11 cellular contexts compared by ENCODE assay signal in genomic region chr3:137163241-137163916, GRCh38.
A peak's percentile ranks its signal among the peaks of the same experiment; 100 is the strongest.
DNase-seq lines count a peak whose midpoint lies in the region; ATAC-seq and TF ChIP-seq lines count a peak whose summit lies in the region.
"Had no signal": no experiment of that assay in that cellular context is flagged by ENCODE, and none has a peak within 500 bp of the region (broad histone marks: within the 10 kb centered on the region; RNA-seq: fewer than 3 reads in every experiment).

No MANE protein-coding gene starts in this region.

- H3K9me3 Mint-ChIP-seq in mesothelial cell of epicardium: no peaks in the 10 kb centered on the region
- H3K9me3 Mint-ChIP-seq: activated naive CD8-positive, alpha-beta T cell treated with anti-CD3 and anti-CD28 coated beads for 36 hours had no signal

- DNase-seq in SK-N-SH: peak; percentile 10
- DNase-seq in cerebellar cortex (ENCODE audit: low spot score): peak; percentile 30
- DNase-seq in mesothelial cell of epicardium (ENCODE audit: low spot score in 2 of 2, unreplicated experiment in 2 of 2): no peak
- DNase-seq in uterus: peak in 1 of 2 donors; percentile 20
- no peak for DNase-seq in spleen
- no peak for DNase-seq in NCI-H187 (lab: John Stamatoyannopoulos, UW)
- DNase-seq: activated naive CD8-positive, alpha-beta T cell treated with anti-CD3 and anti-CD28 coated beads for 36 hours; EL; NCI-H1105 treated with DMSO at 0.1 percent for 48 hours had no signal

- no peaks in the 10 kb centered on the region for H3K36me3 ChIP-seq in SK-N-SH (replicated peaks in 1 of 2; ENCODE audit: control insufficient read depth in 1 of 2, insufficient read depth in 2 of 2, low read length in 1 of 2)
- no peaks in the 10 kb centered on the region for H3K36me3 ChIP-seq in uterus
- H3K36me3 ChIP-seq in spleen: no peaks in the 10 kb centered on the region

- no peak for TF ChIP-seq RAD21 in SK-N-SH (IDR thresholded peaks at IDR 0.05; ENCODE audit: low read length)

- peak overlapping the region; percentile 17 for H3K27ac Mint-ChIP-seq in mesothelial cell of epicardium
- H3K27ac Mint-ChIP-seq: activated naive CD8-positive, alpha-beta T cell treated with anti-CD3 and anti-CD28 coated beads for 36 hours had no signal

- 16% methylated on average over 7 of the region's 7 CpGs for WGBS in SK-N-SH (ENCODE audit: low lambda C conversion rate)
- WGBS in spleen, 5 donors: 34 to 54% (median 48%) methylated on average over 7 of the region's 7 CpGs

- H3K36me3 Mint-ChIP-seq in mesothelial cell of epicardium: no peaks in the 10 kb centered on the region
- H3K36me3 Mint-ChIP-seq: activated naive CD8-positive, alpha-beta T cell treated with anti-CD3 and anti-CD28 coated beads for 36 hours had no signal

- ATAC-seq in SK-N-SH treated with all-trans-retinoic acid at 6 μM for 48 hours (no peak), GM21423 (IDR thresholded peaks at IDR 0.05; ENCODE audit: unreplicated experiment) (no peak)

- no peaks in the 10 kb centered on the region for H3K9me2 ChIP-seq in SK-N-SH

- H3F3A ChIP-seq in SK-N-SH (replicated peaks; ENCODE audit: insufficient read depth): no peaks in the 10 kb centered on the region

- no peaks in the 10 kb centered on the region for H3K27me3 ChIP-seq in SK-N-SH (ENCODE audit: insufficient read depth)
- no peaks in the 10 kb centered on the region for H3K27me3 ChIP-seq in uterus
- no peaks in the 10 kb centered on the region for H3K27me3 ChIP-seq in spleen (replicated peaks in 1 of 7)

- H4K20me1 ChIP-seq in SK-N-SH (ENCODE audit: insufficient read depth): no peaks in the 10 kb centered on the region

- TF ChIP-seq CTCF in SK-N-SH (IDR thresholded peaks at IDR 0.05) (no peak), mesothelial cell of epicardium (IDR thresholded peaks at IDR 0.05; ENCODE audit: unreplicated experiment) (no peak), uterus (IDR thresholded peaks at IDR 0.05) (no peak), spleen (IDR thresholded peaks at IDR 0.05 in 8 of 11, conservative IDR thresholded peaks at IDR 0.05 in 3 of 11) (no peak)

- no peak for TF ChIP-seq POLR2A in uterus (IDR thresholded peaks at IDR 0.05)
- TF ChIP-seq POLR2A in spleen (IDR thresholded peaks at IDR 0.05): no peak

- no peaks in the 10 kb centered on the region for H3K79me2 ChIP-seq in SK-N-SH (ENCODE audit: insufficient read depth)

- H3K9ac ChIP-seq in SK-N-SH: no peak overlapping the region

- H2AFZ ChIP-seq in SK-N-SH (ENCODE audit: low read depth): no peak overlapping the region

- CTCF ChIA-PET in SK-N-SH (lab: Yijun Ruan, JAX): interaction anchor here (1.0 to 1.2 kb wide), 2 partner anchors 31 to 807 kb away, joined by 3 read pairs; no protein-coding TSS in a partner anchor

- no peak for TF ChIP-seq EP300 in SK-N-SH (IDR thresholded peaks at IDR 0.05; ENCODE audit: borderline replicate concordance in 1 of 2, low read depth in 1 of 2, low read length in 1 of 2)

- H3K4me2 ChIP-seq in SK-N-SH: no peak overlapping the region

- H3K4me3 ChIP-seq in SK-N-SH (ENCODE audit: low read depth in 2 of 2, low read length in 1 of 2) (no peak overlapping the region), uterus (no peak overlapping the region), spleen (no peak overlapping the region)

- H3K27me3 Mint-ChIP-seq in mesothelial cell of epicardium (ENCODE audit: low read depth): no peaks in the 10 kb centered on the region

- H3K4me1 ChIP-seq in SK-N-SH (ENCODE audit: control insufficient read depth in 1 of 2, insufficient read depth in 2 of 2, low read depth in 1 of 2, low read length in 1 of 2) (peaks cover 0 to 2% of the 10 kb centered on the region in 2 experiments; a peak in 1 of 4 replicates), uterus (no peaks in the 10 kb centered on the region), spleen (no peaks in the 10 kb centered on the region)

- H3K27ac ChIP-seq in SK-N-SH (ENCODE audit: low read depth in 2 of 2, low read length in 1 of 2) (no peak overlapping the region), uterus (peak overlapping the region; percentile 65), spleen (no peak overlapping the region)

- intact Hi-C loops in uterus (cut with DNase I; ENCODE audit: low total_unique reads) (no loop called here), spleen (cut with DNase I; ENCODE audit: low total_unique reads) (no loop called here)

- H3K4me3 Mint-ChIP-seq in mesothelial cell of epicardium: no peak overlapping the region
- H3K4me3 Mint-ChIP-seq: activated naive CD8-positive, alpha-beta T cell treated with anti-CD3 and anti-CD28 coated beads for 36 hours had no signal

- H3K9me3 ChIP-seq in SK-N-SH: no peaks in the 10 kb centered on the region
- H3K9me3 ChIP-seq in uterus: no peaks in the 10 kb centered on the region
- H3K9me3 ChIP-seq in spleen: no peaks in the 10 kb centered on the region

- POLR2A ChIA-PET in SK-N-SH (lab: Yijun Ruan, JAX): no interaction called here

- H3K4me1 Mint-ChIP-seq in mesothelial cell of epicardium: peaks cover 9% of the 10 kb centered on the region
- H3K4me1 Mint-ChIP-seq: activated naive CD8-positive, alpha-beta T cell treated with anti-CD3 and anti-CD28 coated beads for 36 hours had no signal

TF ChIP-seq in SK-N-SH, 30 proteins besides CTCF, POLR2A, EP300 and RAD21 (continues in another document):
- TF ChIP-seq SMC3 (IDR thresholded peaks at IDR 0.05; ENCODE audit: low read depth, low read length) (no peak), RXRA (IDR thresholded peaks at IDR 0.05; ENCODE audit: borderline replicate concordance, low read depth) (no peak), TAF1 (IDR thresholded peaks at IDR 0.05; ENCODE audit: borderline replicate concordance, low read depth, low read length) (no peak), EZH2phosphoT487 (IDR thresholded peaks at IDR 0.05; ENCODE audit: borderline replicate concordance, low read depth) (no peak)
- TF ChIP-seq, protein P1, sequence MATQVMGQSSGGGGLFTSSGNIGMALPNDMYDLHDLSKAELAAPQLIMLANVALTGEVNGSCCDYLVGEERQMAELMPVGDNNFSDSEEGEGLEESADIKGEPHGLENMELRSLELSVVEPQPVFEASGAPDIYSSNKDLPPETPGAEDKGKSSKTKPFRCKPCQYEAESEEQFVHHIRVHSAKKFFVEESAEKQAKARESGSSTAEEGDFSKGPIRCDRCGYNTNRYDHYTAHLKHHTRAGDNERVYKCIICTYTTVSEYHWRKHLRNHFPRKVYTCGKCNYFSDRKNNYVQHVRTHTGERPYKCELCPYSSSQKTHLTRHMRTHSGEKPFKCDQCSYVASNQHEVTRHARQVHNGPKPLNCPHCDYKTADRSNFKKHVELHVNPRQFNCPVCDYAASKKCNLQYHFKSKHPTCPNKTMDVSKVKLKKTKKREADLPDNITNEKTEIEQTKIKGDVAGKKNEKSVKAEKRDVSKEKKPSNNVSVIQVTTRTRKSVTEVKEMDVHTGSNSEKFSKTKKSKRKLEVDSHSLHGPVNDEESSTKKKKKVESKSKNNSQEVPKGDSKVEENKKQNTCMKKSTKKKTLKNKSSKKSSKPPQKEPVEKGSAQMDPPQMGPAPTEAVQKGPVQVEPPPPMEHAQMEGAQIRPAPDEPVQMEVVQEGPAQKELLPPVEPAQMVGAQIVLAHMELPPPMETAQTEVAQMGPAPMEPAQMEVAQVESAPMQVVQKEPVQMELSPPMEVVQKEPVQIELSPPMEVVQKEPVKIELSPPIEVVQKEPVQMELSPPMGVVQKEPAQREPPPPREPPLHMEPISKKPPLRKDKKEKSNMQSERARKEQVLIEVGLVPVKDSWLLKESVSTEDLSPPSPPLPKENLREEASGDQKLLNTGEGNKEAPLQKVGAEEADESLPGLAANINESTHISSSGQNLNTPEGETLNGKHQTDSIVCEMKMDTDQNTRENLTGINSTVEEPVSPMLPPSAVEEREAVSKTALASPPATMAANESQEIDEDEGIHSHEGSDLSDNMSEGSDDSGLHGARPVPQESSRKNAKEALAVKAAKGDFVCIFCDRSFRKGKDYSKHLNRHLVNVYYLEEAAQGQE (IDR thresholded peaks at IDR 0.05; ENCODE audit: low read depth, low read length): no peak

TF ChIP-seq in SK-N-SH treated with all-trans-retinoic acid at 6 μM for 48 hours, 23 proteins besides CTCF, POLR2A, EP300 and RAD21 (continues in another document):
- TF ChIP-seq ESRRG (CRISPR knock-in tag; IDR thresholded peaks at IDR 0.05): no peak
- TF ChIP-seq RARB (CRISPR knock-in tag; IDR thresholded peaks at IDR 0.05): no peak
- TF ChIP-seq PATZ1 (CRISPR knock-in tag; IDR thresholded peaks at IDR 0.05; ENCODE audit: borderline replicate concordance): no peak
- no peak for TF ChIP-seq ZFP30 (CRISPR knock-in tag; IDR thresholded peaks at IDR 0.05)
- TF ChIP-seq OSR1 (CRISPR knock-in tag; IDR thresholded peaks at IDR 0.05): no peak
- TF ChIP-seq CSDC2 (CRISPR knock-in tag; IDR thresholded peaks at IDR 0.05): no peak
- no peak for TF ChIP-seq ZNF70 (CRISPR knock-in tag; IDR thresholded peaks at IDR 0.05)
- no peak for TF ChIP-seq ZC3H10 (CRISPR knock-in tag; IDR thresholded peaks at IDR 0.05)
- TF ChIP-seq, protein P2, sequence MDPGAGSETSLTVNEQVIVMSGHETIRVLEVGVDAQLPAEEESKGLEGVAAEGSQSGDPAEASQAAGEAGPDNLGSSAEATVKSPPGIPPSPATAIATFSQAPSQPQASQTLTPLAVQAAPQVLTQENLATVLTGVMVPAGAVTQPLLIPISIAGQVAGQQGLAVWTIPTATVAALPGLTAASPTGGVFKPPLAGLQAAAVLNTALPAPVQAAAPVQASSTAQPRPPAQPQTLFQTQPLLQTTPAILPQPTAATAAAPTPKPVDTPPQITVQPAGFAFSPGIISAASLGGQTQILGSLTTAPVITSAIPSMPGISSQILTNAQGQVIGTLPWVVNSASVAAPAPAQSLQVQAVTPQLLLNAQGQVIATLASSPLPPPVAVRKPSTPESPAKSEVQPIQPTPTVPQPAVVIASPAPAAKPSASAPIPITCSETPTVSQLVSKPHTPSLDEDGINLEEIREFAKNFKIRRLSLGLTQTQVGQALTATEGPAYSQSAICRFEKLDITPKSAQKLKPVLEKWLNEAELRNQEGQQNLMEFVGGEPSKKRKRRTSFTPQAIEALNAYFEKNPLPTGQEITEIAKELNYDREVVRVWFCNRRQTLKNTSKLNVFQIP (CRISPR knock-in tag; IDR thresholded peaks at IDR 0.05; ENCODE audit: borderline replicate concordance, low read depth): no peak

Comparison
In these comparisons a context has a peak if more than half of its experiments do, and no peak if none do; other contexts are left out.
1. DNase-seq: peak in SK-N-SH (single experiment) and cerebellar cortex (single experiment); none in mesothelial cell of epicardium (0 of 2), spleen (single experiment) and NCI-H187 (0 of 2).
2. H3K27ac ChIP-seq: peak in uterus (2 of 2); none in SK-N-SH (0 of 2) and spleen (0 of 8).